Comparison of ENCODE assay signal across 8 cellular contexts in genomic region chr5:139765409-139766217, GRCh38. TPM values are rescaled to one million over a fixed set of nuclear protein-coding genes. Genes with fewer than 3 reads are reported as not detected.
DNase-seq lines count a peak whose midpoint lies in the region; ATAC-seq lines count a peak whose summit lies in the region.

No MANE protein-coding gene starts in this region.

- peak; percentile 54 to 61 for DNase-seq in NCI-H2081 (lab: John Stamatoyannopoulos, UW)
- DNase-seq in NCI-H2081 treated with DMSO at 0.1 percent for 48 hours (lab: John Stamatoyannopoulos, UW), result no peak
- peak; percentile 63 for DNase-seq in NCI-H2029 (lab: John Stamatoyannopoulos, UW)
- DNase-seq in cerebellum (ENCODE audit: low spot score), result peak; percentile 77
- peak; percentile 73 for DNase-seq in kidney tubule cell (ENCODE audit: low spot score)
- DNase-seq in stimulated activated CD4-positive, alpha-beta T cell treated with anti-CD3 and anti-CD28 coated beads, Interleukin-15, amount 100 ng/mL, for 48 hours (ENCODE audit: low read depth in 2 of 2), result peak; percentile 58 to 70

- peak; percentile 59 for ATAC-seq in HG02840 (IDR thresholded peaks at IDR 0.05; ENCODE audit: low FRiP score, unreplicated experiment)
- peak; percentile 85 to 88 for ATAC-seq in activated CD4-positive, CD25-positive, alpha-beta regulatory T cell treated with anti-CD3 and anti-CD28 coated beads, Interleukin-2, amount 50 U/mL, for 24 hours

RNA-seq across cellular contexts. Expression of gene PSD2, which starts 30.0 kb away (rescaled TPM):
- total RNA-seq in cerebellum, result 16.7 TPM
